1 cellular context compared by ENCODE assay signal in the genomic region with DNA sequence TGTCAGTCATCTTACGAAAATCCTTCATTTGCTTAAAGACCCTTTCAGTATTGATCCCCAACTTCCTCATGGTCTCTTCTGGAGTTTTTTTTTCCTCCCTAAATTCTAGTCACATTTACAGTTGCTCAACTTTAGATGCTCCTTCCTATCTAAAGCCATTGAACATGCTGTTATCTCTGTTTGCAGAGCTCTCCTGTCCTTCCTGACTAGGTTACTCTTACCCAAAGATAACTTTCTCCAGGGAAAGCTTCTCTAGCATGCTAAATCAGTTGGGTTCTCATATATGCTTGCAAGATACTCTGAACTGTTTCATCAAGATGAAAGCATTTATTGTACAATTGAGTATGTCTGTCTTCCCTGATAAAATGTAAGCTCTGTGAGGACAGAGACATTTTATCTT.
A peak's percentile ranks its signal among the peaks of the same experiment; 100 is the strongest.
TF ChIP-seq lines count a peak whose summit lies in the region.

No MANE protein-coding gene starts in this region.

TF ChIP-seq in K562, 482 proteins besides CTCF, POLR2A, EP300 and RAD21 (continued from another document and continues in another):
- TF ChIP-seq SNRNP70 (optimal IDR thresholded peaks at IDR 0.05; ENCODE audit: low read depth, low read length) = no peak
- TF ChIP-seq KDM1A (IDR thresholded peaks at IDR 0.05) = peak; percentile 95 to 97
- no peak for TF ChIP-seq SP1 (CRISPR knock-in tag; IDR thresholded peaks at IDR 0.05)
- peak; percentile 66; the same call in 1 of the 2 replicates for TF ChIP-seq LCOR (CRISPR knock-in tag; IDR thresholded peaks at IDR 0.05)
- TF ChIP-seq SMAD3 (CRISPR knock-in tag; conservative IDR thresholded peaks at IDR 0.05) = no peak
- no peak for TF ChIP-seq ZFX (CRISPR knock-in tag; IDR thresholded peaks at IDR 0.05)
- no peak for TF ChIP-seq RBM34 (IDR thresholded peaks at IDR 0.05; ENCODE audit: borderline replicate concordance, insufficient read depth, low read length)
- peak; percentile 98 for TF ChIP-seq ARID1B (IDR thresholded peaks at IDR 0.05)
- no peak for TF ChIP-seq BRCA1 (IDR thresholded peaks at IDR 0.05)
- no peak for TF ChIP-seq BRCA1 (CRISPR knock-in tag; IDR thresholded peaks at IDR 0.05)
- peak; percentile 54; the same call in 1 of the 2 replicates for TF ChIP-seq KHSRP (IDR thresholded peaks at IDR 0.05)
- TF ChIP-seq EGR1 (conservative IDR thresholded peaks at IDR 0.05) = no peak
- no peak for TF ChIP-seq TEAD2 (tag; IDR thresholded peaks at IDR 0.05)
- TF ChIP-seq SMARCA5 (IDR thresholded peaks at IDR 0.05) = no peak
- peak; percentile 82 for TF ChIP-seq STAT5A (IDR thresholded peaks at IDR 0.05; ENCODE audit: borderline replicate concordance, low read length)
- no peak for TF ChIP-seq FOXK1 (CRISPR knock-in tag; IDR thresholded peaks at IDR 0.05; ENCODE audit: borderline replicate concordance)
- no peak for TF ChIP-seq BRD4 (IDR thresholded peaks at IDR 0.05)
- TF ChIP-seq ESRRA (IDR thresholded peaks at IDR 0.05; ENCODE audit: borderline replicate concordance, low read depth) = no peak
- TF ChIP-seq ZNF253 (CRISPR knock-in tag; conservative IDR thresholded peaks at IDR 0.05) = no peak
- no peak for TF ChIP-seq ZNF143 (CRISPR knock-in tag; IDR thresholded peaks at IDR 0.05)
- peak; percentile 62 for TF ChIP-seq CXXC5 (CRISPR knock-in tag; IDR thresholded peaks at IDR 0.05)
- peak; percentile 70 for TF ChIP-seq MECOM (CRISPR knock-in tag; IDR thresholded peaks at IDR 0.05)
- TF ChIP-seq PML (IDR thresholded peaks at IDR 0.05; ENCODE audit: low read length) = peak; percentile 90
- TF ChIP-seq ZNF197 (CRISPR knock-in tag; IDR thresholded peaks at IDR 0.05; ENCODE audit: low read depth) = no peak
- TF ChIP-seq PTBP1 (IDR thresholded peaks at IDR 0.05; ENCODE audit: low read depth, low read length) = no peak
- TF ChIP-seq ERF (CRISPR knock-in tag; IDR thresholded peaks at IDR 0.05) = no peak
- no peak for TF ChIP-seq ZNF354B (CRISPR knock-in tag; IDR thresholded peaks at IDR 0.05)
- TF ChIP-seq RBM25 (IDR thresholded peaks at IDR 0.05; ENCODE audit: low read depth, low read length, severe bottlenecking) = no peak
- peak; percentile 69; the same call in 1 of the 2 replicates for TF ChIP-seq SMAD4 (CRISPR knock-in tag; conservative IDR thresholded peaks at IDR 0.05)
- no peak for TF ChIP-seq POLR3G (IDR thresholded peaks at IDR 0.05; ENCODE audit: extremely low read depth, insufficient read length, insufficient replicate concordance)
- TF ChIP-seq ZBTB40 (IDR thresholded peaks at IDR 0.05) = no peak
- TF ChIP-seq ZBTB40 (CRISPR knock-in tag; IDR thresholded peaks at IDR 0.05) = no peak
- no peak for TF ChIP-seq ZKSCAN3 (CRISPR knock-in tag; IDR thresholded peaks at IDR 0.05)
- peak; percentile 98 for TF ChIP-seq CBFA2T3 (IDR thresholded peaks at IDR 0.05)
- no peak for TF ChIP-seq DNMT1 (IDR thresholded peaks at IDR 0.05)
- TF ChIP-seq ARID3B (CRISPR knock-in tag; IDR thresholded peaks at IDR 0.05; ENCODE audit: borderline replicate concordance) = no peak
- TF ChIP-seq FOXJ2 (tag; IDR thresholded peaks at IDR 0.05) = no peak
- TF ChIP-seq, protein P1, sequence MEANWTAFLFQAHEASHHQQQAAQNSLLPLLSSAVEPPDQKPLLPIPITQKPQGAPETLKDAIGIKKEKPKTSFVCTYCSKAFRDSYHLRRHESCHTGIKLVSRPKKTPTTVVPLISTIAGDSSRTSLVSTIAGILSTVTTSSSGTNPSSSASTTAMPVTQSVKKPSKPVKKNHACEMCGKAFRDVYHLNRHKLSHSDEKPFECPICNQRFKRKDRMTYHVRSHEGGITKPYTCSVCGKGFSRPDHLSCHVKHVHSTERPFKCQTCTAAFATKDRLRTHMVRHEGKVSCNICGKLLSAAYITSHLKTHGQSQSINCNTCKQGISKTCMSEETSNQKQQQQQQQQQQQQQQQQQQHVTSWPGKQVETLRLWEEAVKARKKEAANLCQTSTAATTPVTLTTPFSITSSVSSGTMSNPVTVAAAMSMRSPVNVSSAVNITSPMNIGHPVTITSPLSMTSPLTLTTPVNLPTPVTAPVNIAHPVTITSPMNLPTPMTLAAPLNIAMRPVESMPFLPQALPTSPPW (CRISPR knock-in tag; IDR thresholded peaks at IDR 0.05) = no peak
- no peak for TF ChIP-seq SNIP1 (IDR thresholded peaks at IDR 0.05; ENCODE audit: low read depth)
- peak; percentile 56; the same call in 1 of the 2 replicates for TF ChIP-seq ZNF766 (CRISPR knock-in tag; conservative IDR thresholded peaks at IDR 0.05)
- TF ChIP-seq, protein P2, sequence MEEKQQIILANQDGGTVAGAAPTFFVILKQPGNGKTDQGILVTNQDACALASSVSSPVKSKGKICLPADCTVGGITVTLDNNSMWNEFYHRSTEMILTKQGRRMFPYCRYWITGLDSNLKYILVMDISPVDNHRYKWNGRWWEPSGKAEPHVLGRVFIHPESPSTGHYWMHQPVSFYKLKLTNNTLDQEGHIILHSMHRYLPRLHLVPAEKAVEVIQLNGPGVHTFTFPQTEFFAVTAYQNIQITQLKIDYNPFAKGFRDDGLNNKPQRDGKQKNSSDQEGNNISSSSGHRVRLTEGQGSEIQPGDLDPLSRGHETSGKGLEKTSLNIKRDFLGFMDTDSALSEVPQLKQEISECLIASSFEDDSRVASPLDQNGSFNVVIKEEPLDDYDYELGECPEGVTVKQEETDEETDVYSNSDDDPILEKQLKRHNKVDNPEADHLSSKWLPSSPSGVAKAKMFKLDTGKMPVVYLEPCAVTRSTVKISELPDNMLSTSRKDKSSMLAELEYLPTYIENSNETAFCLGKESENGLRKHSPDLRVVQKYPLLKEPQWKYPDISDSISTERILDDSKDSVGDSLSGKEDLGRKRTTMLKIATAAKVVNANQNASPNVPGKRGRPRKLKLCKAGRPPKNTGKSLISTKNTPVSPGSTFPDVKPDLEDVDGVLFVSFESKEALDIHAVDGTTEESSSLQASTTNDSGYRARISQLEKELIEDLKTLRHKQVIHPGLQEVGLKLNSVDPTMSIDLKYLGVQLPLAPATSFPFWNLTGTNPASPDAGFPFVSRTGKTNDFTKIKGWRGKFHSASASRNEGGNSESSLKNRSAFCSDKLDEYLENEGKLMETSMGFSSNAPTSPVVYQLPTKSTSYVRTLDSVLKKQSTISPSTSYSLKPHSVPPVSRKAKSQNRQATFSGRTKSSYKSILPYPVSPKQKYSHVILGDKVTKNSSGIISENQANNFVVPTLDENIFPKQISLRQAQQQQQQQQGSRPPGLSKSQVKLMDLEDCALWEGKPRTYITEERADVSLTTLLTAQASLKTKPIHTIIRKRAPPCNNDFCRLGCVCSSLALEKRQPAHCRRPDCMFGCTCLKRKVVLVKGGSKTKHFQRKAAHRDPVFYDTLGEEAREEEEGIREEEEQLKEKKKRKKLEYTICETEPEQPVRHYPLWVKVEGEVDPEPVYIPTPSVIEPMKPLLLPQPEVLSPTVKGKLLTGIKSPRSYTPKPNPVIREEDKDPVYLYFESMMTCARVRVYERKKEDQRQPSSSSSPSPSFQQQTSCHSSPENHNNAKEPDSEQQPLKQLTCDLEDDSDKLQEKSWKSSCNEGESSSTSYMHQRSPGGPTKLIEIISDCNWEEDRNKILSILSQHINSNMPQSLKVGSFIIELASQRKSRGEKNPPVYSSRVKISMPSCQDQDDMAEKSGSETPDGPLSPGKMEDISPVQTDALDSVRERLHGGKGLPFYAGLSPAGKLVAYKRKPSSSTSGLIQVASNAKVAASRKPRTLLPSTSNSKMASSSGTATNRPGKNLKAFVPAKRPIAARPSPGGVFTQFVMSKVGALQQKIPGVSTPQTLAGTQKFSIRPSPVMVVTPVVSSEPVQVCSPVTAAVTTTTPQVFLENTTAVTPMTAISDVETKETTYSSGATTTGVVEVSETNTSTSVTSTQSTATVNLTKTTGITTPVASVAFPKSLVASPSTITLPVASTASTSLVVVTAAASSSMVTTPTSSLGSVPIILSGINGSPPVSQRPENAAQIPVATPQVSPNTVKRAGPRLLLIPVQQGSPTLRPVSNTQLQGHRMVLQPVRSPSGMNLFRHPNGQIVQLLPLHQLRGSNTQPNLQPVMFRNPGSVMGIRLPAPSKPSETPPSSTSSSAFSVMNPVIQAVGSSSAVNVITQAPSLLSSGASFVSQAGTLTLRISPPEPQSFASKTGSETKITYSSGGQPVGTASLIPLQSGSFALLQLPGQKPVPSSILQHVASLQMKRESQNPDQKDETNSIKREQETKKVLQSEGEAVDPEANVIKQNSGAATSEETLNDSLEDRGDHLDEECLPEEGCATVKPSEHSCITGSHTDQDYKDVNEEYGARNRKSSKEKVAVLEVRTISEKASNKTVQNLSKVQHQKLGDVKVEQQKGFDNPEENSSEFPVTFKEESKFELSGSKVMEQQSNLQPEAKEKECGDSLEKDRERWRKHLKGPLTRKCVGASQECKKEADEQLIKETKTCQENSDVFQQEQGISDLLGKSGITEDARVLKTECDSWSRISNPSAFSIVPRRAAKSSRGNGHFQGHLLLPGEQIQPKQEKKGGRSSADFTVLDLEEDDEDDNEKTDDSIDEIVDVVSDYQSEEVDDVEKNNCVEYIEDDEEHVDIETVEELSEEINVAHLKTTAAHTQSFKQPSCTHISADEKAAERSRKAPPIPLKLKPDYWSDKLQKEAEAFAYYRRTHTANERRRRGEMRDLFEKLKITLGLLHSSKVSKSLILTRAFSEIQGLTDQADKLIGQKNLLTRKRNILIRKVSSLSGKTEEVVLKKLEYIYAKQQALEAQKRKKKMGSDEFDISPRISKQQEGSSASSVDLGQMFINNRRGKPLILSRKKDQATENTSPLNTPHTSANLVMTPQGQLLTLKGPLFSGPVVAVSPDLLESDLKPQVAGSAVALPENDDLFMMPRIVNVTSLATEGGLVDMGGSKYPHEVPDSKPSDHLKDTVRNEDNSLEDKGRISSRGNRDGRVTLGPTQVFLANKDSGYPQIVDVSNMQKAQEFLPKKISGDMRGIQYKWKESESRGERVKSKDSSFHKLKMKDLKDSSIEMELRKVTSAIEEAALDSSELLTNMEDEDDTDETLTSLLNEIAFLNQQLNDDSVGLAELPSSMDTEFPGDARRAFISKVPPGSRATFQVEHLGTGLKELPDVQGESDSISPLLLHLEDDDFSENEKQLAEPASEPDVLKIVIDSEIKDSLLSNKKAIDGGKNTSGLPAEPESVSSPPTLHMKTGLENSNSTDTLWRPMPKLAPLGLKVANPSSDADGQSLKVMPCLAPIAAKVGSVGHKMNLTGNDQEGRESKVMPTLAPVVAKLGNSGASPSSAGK (IDR thresholded peaks at IDR 0.05) = no peak; the same call in 1 of the 2 replicates
